Comparison of ENCODE assay signal across 11 cellular contexts in genomic region chr20:38123021-38123587, GRCh38. TPM values are rescaled to one million over a fixed set of nuclear protein-coding genes. Genes with fewer than 3 reads are reported as not detected.
DNase-seq lines count a peak whose midpoint lies in the region; ATAC-seq and TF ChIP-seq lines count a peak whose summit lies in the region.
"Had no signal": no experiment of that assay in that cellular context is flagged by ENCODE, and none has a peak within 500 bp of the region (broad histone marks: within the 10 kb centered on the region; RNA-seq: fewer than 3 reads in every experiment).

No MANE protein-coding gene starts in this region.

- 27 to 41% methylated on average over 3 to 4 of the region's 4 CpGs for WGBS in transverse colon (ENCODE audit: low coverage in 1 of 2), 2 donors

- intact Hi-C loops in ascending aorta (cut with DNase I) (no loop called here), transverse colon (cut with DNase I; ENCODE audit: low total_unique reads) (no loop called here)

- H3K27ac ChIP-seq in ascending aorta (peak overlapping the region; percentile 22 to 61), transverse colon (peak overlapping the region; percentile 28 to 62 (median 44))

- peaks cover 5% of the 10 kb centered on the region for H3K4me1 Mint-ChIP-seq in activated naive CD8-positive, alpha-beta T cell treated with anti-CD3 and anti-CD28 coated beads, Interleukin-2, amount 10 ng/mL, durations not matched to agents 7 days and 5 days
- no peaks in the 10 kb centered on the region for H3K4me1 Mint-ChIP-seq in activated naive CD8-positive, alpha-beta T cell treated with anti-CD3 and anti-CD28 coated beads for 36 hours

- no peaks in the 10 kb centered on the region for H3K9me3 ChIP-seq in ascending aorta
- H3K9me3 ChIP-seq in transverse colon = no peaks in the 10 kb centered on the region

- no peak overlapping the region for H3K4me3 ChIP-seq in ascending aorta
- no peak overlapping the region for H3K4me3 ChIP-seq in transverse colon

- peak overlapping the region; percentile 5 for H3K4me3 Mint-ChIP-seq in activated naive CD8-positive, alpha-beta T cell treated with anti-CD3 and anti-CD28 coated beads, Interleukin-2, amount 10 ng/mL, durations not matched to agents 7 days and 5 days
- H3K4me3 Mint-ChIP-seq in activated naive CD8-positive, alpha-beta T cell treated with anti-CD3 and anti-CD28 coated beads for 36 hours = no peak overlapping the region

- peaks cover 15 to 30% of the 10 kb centered on the region in 2 donors for H3K4me1 ChIP-seq in ascending aorta
- H3K4me1 ChIP-seq in transverse colon = peaks cover 7 to 32% (median 24%) of the 10 kb centered on the region in 4 donors

- H3K27me3 Mint-ChIP-seq in activated naive CD8-positive, alpha-beta T cell treated with anti-CD3 and anti-CD28 coated beads, Interleukin-2, amount 10 ng/mL, durations not matched to agents 7 days and 5 days = peaks cover 3% of the 10 kb centered on the region
- H3K27me3 Mint-ChIP-seq in activated naive CD8-positive, alpha-beta T cell treated with anti-CD3 and anti-CD28 coated beads for 36 hours = no peaks in the 10 kb centered on the region

- H3K36me3 Mint-ChIP-seq in activated naive CD8-positive, alpha-beta T cell treated with anti-CD3 and anti-CD28 coated beads, Interleukin-2, amount 10 ng/mL, durations not matched to agents 7 days and 5 days = no peaks in the 10 kb centered on the region
- H3K36me3 Mint-ChIP-seq in activated naive CD8-positive, alpha-beta T cell treated with anti-CD3 and anti-CD28 coated beads for 36 hours = no peaks in the 10 kb centered on the region

- DNase-seq in activated naive CD8-positive, alpha-beta T cell treated with anti-CD3 and anti-CD28 coated beads, Interleukin-2, amount 10 ng/mL, durations not matched to agents 7 days and 5 days = no peak
- DNase-seq in activated naive CD8-positive, alpha-beta T cell treated with anti-CD3 and anti-CD28 coated beads for 36 hours = no peak
- DNase-seq in ascending aorta (ENCODE audit: low spot score in 2 of 2) (peak in 1 of 2 donors; percentile 66), left kidney (ENCODE audit: low read depth, low spot score) (peak; percentile 34), transverse colon (no peak), NCI-H1417 (lab: John Stamatoyannopoulos, UW) (no peak)
- no peak for DNase-seq in central memory CD4-positive, alpha-beta T cell
- DNase-seq: activated naive CD4-positive, alpha-beta T cell treated with Interleukin-2 at 50 U/mL for 16 hours; stimulated activated naive CD4-positive, alpha-beta T cell had no signal

- H3K27ac Mint-ChIP-seq in activated naive CD8-positive, alpha-beta T cell treated with anti-CD3 and anti-CD28 coated beads, Interleukin-2, amount 10 ng/mL, durations not matched to agents 7 days and 5 days = peak overlapping the region; percentile 59
- H3K27ac Mint-ChIP-seq in activated naive CD8-positive, alpha-beta T cell treated with anti-CD3 and anti-CD28 coated beads for 36 hours = no peak overlapping the region

- in situ Hi-C loops in transverse colon (cut with MboI; ENCODE audit: low pct_ligation_motif_present in 1 of 4, low pct_unique_long_range_greater_than_20kb in 1 of 4, low sequenced_read_pairs in 3 of 4) = no loop called here

- POLR2A ChIA-PET in activated naive CD8-positive, alpha-beta T cell treated with anti-CD3 and anti-CD28 coated beads, Interleukin-2, amount 10 ng/mL, durations not matched to agents 7 days and 5 days (lab: Charles Lee) = no interaction called here

- no peak for TF ChIP-seq EP300 in transverse colon (IDR thresholded peaks at IDR 0.05; ENCODE audit: low read depth)

- no peaks in the 10 kb centered on the region for H3K27me3 ChIP-seq in ascending aorta
- no peaks in the 10 kb centered on the region for H3K27me3 ChIP-seq in transverse colon

- H3K36me3 ChIP-seq in ascending aorta (no peaks in the 10 kb centered on the region), transverse colon (no peaks in the 10 kb centered on the region)

- ATAC-seq in activated naive CD8-positive, alpha-beta T cell treated with anti-CD3 and anti-CD28 coated beads, Interleukin-2, amount 10 ng/mL, durations not matched to agents 7 days and 5 days (ENCODE audit: low read depth) = no peak
- ATAC-seq in HG02938 (IDR thresholded peaks at IDR 0.05; ENCODE audit: unreplicated experiment) = no peak
- ATAC-seq: sciatic nerve had no signal

- no peak for TF ChIP-seq POLR2A in transverse colon (IDR thresholded peaks at IDR 0.05)

- H3K9me3 Mint-ChIP-seq in activated naive CD8-positive, alpha-beta T cell treated with anti-CD3 and anti-CD28 coated beads, Interleukin-2, amount 10 ng/mL, durations not matched to agents 7 days and 5 days = no peaks in the 10 kb centered on the region
- H3K9me3 Mint-ChIP-seq in activated naive CD8-positive, alpha-beta T cell treated with anti-CD3 and anti-CD28 coated beads for 36 hours = no peaks in the 10 kb centered on the region

- TF ChIP-seq CTCF in ascending aorta (IDR thresholded peaks at IDR 0.05) = no peak
- no peak for TF ChIP-seq CTCF in transverse colon (IDR thresholded peaks at IDR 0.05)

RNA-seq across cellular contexts. Expression of gene TGM2, which starts 42.0 kb away (rescaled TPM):
- under 1 TPM; 0.43 to 0.50 TPM for total RNA-seq in activated naive CD8-positive, alpha-beta T cell treated with anti-CD3 and anti-CD28 coated beads, Interleukin-2, amount 10 ng/mL, durations not matched to agents 7 days and 5 days
- total RNA-seq in activated naive CD8-positive, alpha-beta T cell treated with anti-CD3 and anti-CD28 coated beads for 36 hours = not detected
- total RNA-seq in ascending aorta (529 TPM), transverse colon (10 to 100 TPM; 14.2 to 52.0 (median 21.7) TPM)

Comparison
In these comparisons a context has a peak if more than half of its experiments do, and no peak if none do; other contexts are left out.
1. RNA of gene TGM2, which starts 42.0 kb away (total RNA-seq): 529 TPM in ascending aorta (single experiment) and 14.2 to 52.0 TPM in transverse colon; 0.43 to 0.50 TPM in activated naive CD8-positive, alpha-beta T cell treated with anti-CD3 and anti-CD28 coated beads, Interleukin-2, amount 10 ng/mL, durations not matched to agents 7 days and 5 days and not detected in activated naive CD8-positive, alpha-beta T cell treated with anti-CD3 and anti-CD28 coated beads for 36 hours; every median in the first group is over 10 times any median in the second.